8 cellular contexts compared by ENCODE assay signal in genomic region chr20:35283441-35284266, GRCh38. TPM values are rescaled to one million over a fixed set of nuclear protein-coding genes. Genes with fewer than 3 reads are reported as not detected.
A peak's percentile ranks its signal among the peaks of the same experiment; 100 is the strongest.
DNase-seq lines count a peak whose midpoint lies in the region; ATAC-seq and TF ChIP-seq lines count a peak whose summit lies in the region.

No MANE protein-coding gene starts in this region.

- no peaks in the 10 kb centered on the region for H3K9me3 ChIP-seq in cardiac muscle cell (ENCODE audit: low read depth)

- H3K4me1 ChIP-seq in cardiac muscle cell (ENCODE audit: low read depth) = peaks cover 6% of the 10 kb centered on the region

- H3K27me3 ChIP-seq in cardiac muscle cell = no peaks in the 10 kb centered on the region

- peaks cover 16% of the 10 kb centered on the region for H3K36me3 ChIP-seq in cardiac muscle cell

- no peaks in the 10 kb centered on the region for H3K27me3 Mint-ChIP-seq in osteocyte (ENCODE audit: unreplicated experiment)

- peak overlapping the region; percentile 90 for H3K27ac Mint-ChIP-seq in osteocyte (ENCODE audit: unreplicated experiment)

- H3K9me3 Mint-ChIP-seq in osteocyte (ENCODE audit: unreplicated experiment) = no peaks in the 10 kb centered on the region

- intact Hi-C loops in cardiac septum (cut with DNase I) = no loop called here

- ATAC-seq in HG03135 (IDR thresholded peaks at IDR 0.05; ENCODE audit: unreplicated experiment) = no peak

- H3K4me3 Mint-ChIP-seq in osteocyte (ENCODE audit: unreplicated experiment) = peak overlapping the region; percentile 94

- H3K4me1 Mint-ChIP-seq in osteocyte (ENCODE audit: unreplicated experiment) = peaks cover 26% of the 10 kb centered on the region

- H3K4me3 ChIP-seq in cardiac muscle cell = peak overlapping the region; percentile 64

- no peak for DNase-seq in cardiac muscle cell (ENCODE audit: low read depth in 1 of 2, low spot score in 1 of 2)
- DNase-seq in cardiac septum (ENCODE audit: low spot score) = no peak
- peak; percentile 74 for DNase-seq in RKO (ENCODE audit: low spot score)
- DNase-seq in epithelial cell of prostate (ENCODE audit: low read depth, low spot score) = no peak
- no peak for DNase-seq in osteocyte (ENCODE audit: extremely low spot score, unreplicated experiment)
- DNase-seq in pons (ENCODE audit: low spot score) = no peak
- no peak for DNase-seq in C1 segment of cervical spinal cord (lab: John Stamatoyannopoulos, UW)

- TF ChIP-seq CTCF in cardiac muscle cell (IDR thresholded peaks at IDR 0.05; ENCODE audit: low read depth, low read length) = no peak
- TF ChIP-seq CTCF in osteocyte (IDR thresholded peaks at IDR 0.05) = no peak

- H3K27ac ChIP-seq in cardiac muscle cell = peak overlapping the region; percentile 86
- H3K27ac ChIP-seq in epithelial cell of prostate = peak overlapping the region; percentile 98

- peaks cover 10% of the 10 kb centered on the region for H3K36me3 Mint-ChIP-seq in osteocyte (ENCODE audit: unreplicated experiment)

RNA-seq across cellular contexts. Expression of gene EIF6, which starts 0.9 kb away (rescaled TPM):
- total RNA-seq in cardiac muscle cell = 80.4 and 129 TPM in 2 replicates
- polyA plus RNA-seq in cardiac muscle cell = 186 and 203 TPM in 2 replicates
- total RNA-seq in cardiac septum = 41.2 TPM
- total RNA-seq in osteocyte = 131 and 136 TPM in 2 replicates

RNA-seq across cellular contexts. Expression of gene MMP24OS, which starts 5.7 kb away (rescaled TPM):
- 29.4 and 34.9 TPM in 2 replicates for total RNA-seq in cardiac muscle cell
- polyA plus RNA-seq in cardiac muscle cell = 42.5 and 61.4 TPM in 2 replicates
- total RNA-seq in cardiac septum = 63.4 TPM
- 118 and 120 TPM in 2 replicates for total RNA-seq in osteocyte

RNA-seq across cellular contexts. Expression of gene FAM83C, which starts 8.6 kb away (rescaled TPM):
- total RNA-seq in cardiac muscle cell (0.49 TPM in 1 of 2 replicates, not detected in the other), cardiac septum (not detected), osteocyte (not detected in 2 replicates)
- not detected in 2 replicates for polyA plus RNA-seq in cardiac muscle cell

RNA-seq across cellular contexts. Expression of gene MMP24, which starts 57.2 kb away (rescaled TPM):
- total RNA-seq in cardiac muscle cell (8.7 and 8.9 TPM in 2 replicates), cardiac septum (0.40 TPM), osteocyte (0.54 and 0.63 TPM in 2 replicates)
- polyA plus RNA-seq in cardiac muscle cell = 3.4 and 5.9 TPM in 2 replicates
